In genomic region chr15:84947947-84948830, GRCh38 we compare ENCODE assay signal across 1 cellular context.
TF ChIP-seq lines count a peak whose summit lies in the region.

No MANE protein-coding gene starts in this region.

TF ChIP-seq in endothelial cell of umbilical vein, 7 proteins besides CTCF, POLR2A, EP300 and RAD21 (continued from another document):
- TF ChIP-seq MYC (IDR thresholded peaks at IDR 0.05; ENCODE audit: low read depth, low read length) = no peak
- TF ChIP-seq POLR2AphosphoS5 (IDR thresholded peaks at IDR 0.05; ENCODE audit: insufficient read depth, low read depth, low read length) = no peak
- peak; percentile 85 for TF ChIP-seq FOS (IDR thresholded peaks at IDR 0.05; ENCODE audit: borderline replicate concordance, insufficient read depth, low read length)
- TF ChIP-seq EZH2 (IDR thresholded peaks at IDR 0.05; ENCODE audit: borderline replicate concordance, low read depth, low read length, severe bottlenecking) = no peak
- TF ChIP-seq, protein P1, sequence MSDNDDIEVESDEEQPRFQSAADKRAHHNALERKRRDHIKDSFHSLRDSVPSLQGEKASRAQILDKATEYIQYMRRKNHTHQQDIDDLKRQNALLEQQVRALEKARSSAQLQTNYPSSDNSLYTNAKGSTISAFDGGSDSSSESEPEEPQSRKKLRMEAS (IDR thresholded peaks at IDR 0.05; ENCODE audit: insufficient read depth, insufficient read length) = no peak
TF ChIP-seq in endothelial cell of umbilical vein: peak in this region for 2.
